8 cellular contexts compared by ENCODE assay signal in genomic region chr12:54279227-54279631, GRCh38. TPM values are rescaled to one million over a fixed set of nuclear protein-coding genes. Genes with fewer than 3 reads are reported as not detected.
DNase-seq lines count a peak whose midpoint lies in the region; ATAC-seq and TF ChIP-seq lines count a peak whose summit lies in the region.

No MANE protein-coding gene starts in this region.

- CTCF ChIA-PET in naive thymus-derived CD4-positive, alpha-beta T cell (lab: Charles Lee): interaction anchor here (0.6 to 1.8 kb wide), 4 partner anchors 14 to 80 kb away, joined by 3 to 9 read pairs (median 3); partner anchors contain the start of gene COPZ1

- H3K4me3 Mint-ChIP-seq in naive thymus-derived CD4-positive, alpha-beta T cell: no peak overlapping the region
- no peak overlapping the region for H3K4me3 Mint-ChIP-seq in activated T-cell treated with anti-CD3 and anti-CD28 coated beads, Interleukin-2, amount 50 U/mL, for 72 hours

- POLR2A ChIA-PET in naive thymus-derived CD4-positive, alpha-beta T cell (lab: Charles Lee): interaction anchor here (0.5 to 4.0 kb wide), 22 partner anchors 7 to 1099 kb away, joined by 3 to 68 read pairs (median 8); partner anchors contain the start of genes COPZ1 and NCKAP1L

- H3K4me1 ChIP-seq in duodenal mucosa (ENCODE audit: control insufficient read depth in 1 of 2, insufficient read depth in 2 of 2, low read length in 2 of 2): peaks cover 35 to 50% of the 10 kb centered on the region in 2 donors
- H3K4me1 ChIP-seq in naive thymus-derived CD4-positive, alpha-beta T cell (ENCODE audit: control insufficient read depth in 2 of 2, insufficient read depth in 2 of 2, low read length in 2 of 2): peaks cover 43 to 46% of the 10 kb centered on the region in 2 donors

- intact Hi-C loops in naive thymus-derived CD4-positive, alpha-beta T cell (cut with micrococcal nuclease): loop anchor here (1.0 to 10.0 kb wide), 7 partner anchors 10 to 552 kb away; partner anchors contain the start of genes CALCOCO1 (in 1 of the 2) and CISTR (in 1 of the 2)

- TF ChIP-seq CTCF in AG09309 (IDR thresholded peaks at IDR 0.05; ENCODE audit: control insufficient read depth, insufficient read depth, low read depth, low read length, missing control alignments): no peak

- H3K27me3 Mint-ChIP-seq in naive thymus-derived CD4-positive, alpha-beta T cell: no peaks in the 10 kb centered on the region
- no peaks in the 10 kb centered on the region for H3K27me3 Mint-ChIP-seq in activated T-cell treated with anti-CD3 and anti-CD28 coated beads, Interleukin-2, amount 50 U/mL, for 72 hours (ENCODE audit: low read depth)

- DNase-seq in AG09309 (ENCODE audit: low read depth): no peak
- no peak for DNase-seq in Jurkat, Clone E6-1 (ENCODE audit: low read depth, low spot score)
- no peak for DNase-seq in naive thymus-derived CD4-positive, alpha-beta T cell
- no peak for DNase-seq in T-helper 2 cell
- no peak for DNase-seq in activated T-cell treated with anti-CD3 and anti-CD28 coated beads, Interleukin-2, amount 50 U/mL, for 72 hours
- DNase-seq in Ammon's horn (ENCODE audit: low spot score): no peak

- H3K27me3 ChIP-seq in duodenal mucosa (ENCODE audit: control insufficient read depth in 1 of 2, insufficient read depth in 2 of 2, low read length in 2 of 2): no peaks in the 10 kb centered on the region
- H3K27me3 ChIP-seq in naive thymus-derived CD4-positive, alpha-beta T cell (ENCODE audit: control insufficient read depth in 2 of 2, insufficient read depth in 2 of 2, low read length in 2 of 2): no peaks in the 10 kb centered on the region

- peaks cover 4 to 28% (median 18%) of the 10 kb centered on the region in 5 donors for H3K36me3 Mint-ChIP-seq in naive thymus-derived CD4-positive, alpha-beta T cell
- H3K36me3 Mint-ChIP-seq in activated T-cell treated with anti-CD3 and anti-CD28 coated beads, Interleukin-2, amount 50 U/mL, for 72 hours (ENCODE audit: insufficient read depth in 2 of 2): peaks cover 10 to 16% of the 10 kb centered on the region in 2 donors

- H3K27ac ChIP-seq in duodenal mucosa (ENCODE audit: low read depth, low read length): peak overlapping the region; percentile 82
- H3K27ac ChIP-seq in naive thymus-derived CD4-positive, alpha-beta T cell (ENCODE audit: low read depth, low read length): peak overlapping the region; percentile 92

- peak overlapping the region; percentile 98 to 99 for H3K9ac ChIP-seq in duodenal mucosa (ENCODE audit: low read depth in 1 of 2, low read length in 2 of 2)

- H3K9me3 ChIP-seq in duodenal mucosa (ENCODE audit: control insufficient read depth in 1 of 2, low read length in 2 of 2): no peaks in the 10 kb centered on the region
- no peaks in the 10 kb centered on the region for H3K9me3 ChIP-seq in naive thymus-derived CD4-positive, alpha-beta T cell (ENCODE audit: control insufficient read depth in 2 of 3, low read length in 3 of 3)

- H3K9me3 Mint-ChIP-seq in naive thymus-derived CD4-positive, alpha-beta T cell: peaks cover 0 to 2% (median 0%) of the 10 kb centered on the region in 11 donors
- no peaks in the 10 kb centered on the region for H3K9me3 Mint-ChIP-seq in activated T-cell treated with anti-CD3 and anti-CD28 coated beads, Interleukin-2, amount 50 U/mL, for 72 hours

- peaks cover 25 to 26% of the 10 kb centered on the region in 2 donors for H3K36me3 ChIP-seq in duodenal mucosa (ENCODE audit: control insufficient read depth in 1 of 2, insufficient read depth in 2 of 2, low read length in 2 of 2)
- peaks cover 20 to 29% (median 23%) of the 10 kb centered on the region in 3 experiments for H3K36me3 ChIP-seq in naive thymus-derived CD4-positive, alpha-beta T cell (ENCODE audit: control insufficient read depth in 2 of 3, insufficient read depth in 3 of 3, low read length in 3 of 3)

- peaks cover 21 to 54% (median 47%) of the 10 kb centered on the region in 7 donors for H3K4me1 Mint-ChIP-seq in naive thymus-derived CD4-positive, alpha-beta T cell
- H3K4me1 Mint-ChIP-seq in activated T-cell treated with anti-CD3 and anti-CD28 coated beads, Interleukin-2, amount 50 U/mL, for 72 hours (ENCODE audit: low read depth): peaks cover 72% of the 10 kb centered on the region

- ATAC-seq in naive thymus-derived CD4-positive, alpha-beta T cell: no peak
- ATAC-seq in GM18861 (IDR thresholded peaks at IDR 0.05; ENCODE audit: unreplicated experiment): no peak
- no peak for ATAC-seq in activated T-cell treated with anti-CD3 and anti-CD28 coated beads, Interleukin-2, amount 50 U/mL, for 72 hours (replicated peaks in 1 of 2)

- peak overlapping the region; percentile 74 for H3K4me3 ChIP-seq in AG09309 (ENCODE audit: control insufficient read depth, low read depth, low read length)
- peak overlapping the region; percentile 100 for H3K4me3 ChIP-seq in Jurkat, Clone E6-1 (ENCODE audit: low read length)
- H3K4me3 ChIP-seq in duodenal mucosa (ENCODE audit: low read depth in 1 of 2, low read length in 2 of 2): peak overlapping the region; percentile 88 to 100
- H3K4me3 ChIP-seq in naive thymus-derived CD4-positive, alpha-beta T cell (ENCODE audit: low read length): peak overlapping the region; percentile 97

- H3K27ac Mint-ChIP-seq in naive thymus-derived CD4-positive, alpha-beta T cell: no peak overlapping the region
- no peak overlapping the region for H3K27ac Mint-ChIP-seq in activated T-cell treated with anti-CD3 and anti-CD28 coated beads, Interleukin-2, amount 50 U/mL, for 72 hours

RNA-seq across cellular contexts. Expression of gene CBX5, which starts 0.7 kb away (rescaled TPM):
- 84.8 TPM for polyA plus RNA-seq in Jurkat, Clone E6-1 (2012; ENCODE audit: insufficient read depth, insufficient read length)
- total RNA-seq in naive thymus-derived CD4-positive, alpha-beta T cell: 100 to 1,000 TPM in 1 of 5 experiments, 10 to 100 TPM in 4; 40.3 to 133 (median 77.2) TPM
- polyA plus RNA-seq in naive thymus-derived CD4-positive, alpha-beta T cell: 10 to 100 TPM; 28.2 to 34.5 TPM
- total RNA-seq in activated T-cell treated with anti-CD3 and anti-CD28 coated beads, Interleukin-2, amount 50 U/mL, for 72 hours: 100 to 1,000 TPM in 1 of 2 donors, 10 to 100 TPM in 1; 89.4 to 108 TPM

RNA-seq across cellular contexts. Expression of gene HNRNPA1, which starts 1.3 kb away (rescaled TPM):
- 2,481 TPM for polyA plus RNA-seq in Jurkat, Clone E6-1 (2012; ENCODE audit: insufficient read depth, insufficient read length)
- 1,000 to 10,000 TPM; 1,019 to 1,660 (median 1,193) TPM for total RNA-seq in naive thymus-derived CD4-positive, alpha-beta T cell
- 1,000 to 10,000 TPM in 1 of 2 donors, 100 to 1,000 TPM in 1; 933 to 1,045 TPM for polyA plus RNA-seq in naive thymus-derived CD4-positive, alpha-beta T cell
- total RNA-seq in activated T-cell treated with anti-CD3 and anti-CD28 coated beads, Interleukin-2, amount 50 U/mL, for 72 hours: 1,000 to 10,000 TPM; 1,863 to 1,950 TPM

RNA-seq across cellular contexts. Expression of gene NFE2, which starts 21.6 kb away (rescaled TPM):
- not detected for polyA plus RNA-seq in Jurkat, Clone E6-1 (2012; ENCODE audit: insufficient read depth, insufficient read length)
- 10 to 100 TPM in 1 of 5 experiments, 1 to 10 TPM in 1, not detected in 3; 2.0 to 23.3 TPM for total RNA-seq in naive thymus-derived CD4-positive, alpha-beta T cell
- under 1 TPM in 1 of 2 donors, not detected in 1; 0.61 TPM for polyA plus RNA-seq in naive thymus-derived CD4-positive, alpha-beta T cell
- total RNA-seq in activated T-cell treated with anti-CD3 and anti-CD28 coated beads, Interleukin-2, amount 50 U/mL, for 72 hours: under 1 TPM in 1 of 2 donors, not detected in 1; 0.19 TPM

RNA-seq across cellular contexts. Expression of gene COPZ1, which starts 45.7 kb away (rescaled TPM):
- polyA plus RNA-seq in Jurkat, Clone E6-1 (2012; ENCODE audit: insufficient read depth, insufficient read length): 179 TPM
- total RNA-seq in naive thymus-derived CD4-positive, alpha-beta T cell: 100 to 1,000 TPM in 1 of 5 experiments, 10 to 100 TPM in 4; 47.5 to 141 (median 80.0) TPM
- polyA plus RNA-seq in naive thymus-derived CD4-positive, alpha-beta T cell: 100 to 1,000 TPM; 131 to 171 TPM
- 100 to 1,000 TPM; 124 to 135 TPM for total RNA-seq in activated T-cell treated with anti-CD3 and anti-CD28 coated beads, Interleukin-2, amount 50 U/mL, for 72 hours
